In genomic region chr11:128701936-128702335, GRCh38 we compare ENCODE assay signal across 1 cellular context.
TF ChIP-seq lines count a peak whose summit lies in the region.

No MANE protein-coding gene starts in this region.

TF ChIP-seq in endothelial cell of umbilical vein, 7 proteins besides CTCF, POLR2A, EP300 and RAD21 (continued from another document):
- TF ChIP-seq JUN (IDR thresholded peaks at IDR 0.05; ENCODE audit: borderline replicate concordance, insufficient read depth, insufficient read length, low read depth): no peak
- no peak for TF ChIP-seq POLR2AphosphoS5 (IDR thresholded peaks at IDR 0.05; ENCODE audit: insufficient read depth, low read depth, low read length)
- no peak for TF ChIP-seq EZH2 (IDR thresholded peaks at IDR 0.05; ENCODE audit: borderline replicate concordance, low read depth, low read length, severe bottlenecking)
